Comparison of ENCODE assay signal across 8 cellular contexts in the genomic region with DNA sequence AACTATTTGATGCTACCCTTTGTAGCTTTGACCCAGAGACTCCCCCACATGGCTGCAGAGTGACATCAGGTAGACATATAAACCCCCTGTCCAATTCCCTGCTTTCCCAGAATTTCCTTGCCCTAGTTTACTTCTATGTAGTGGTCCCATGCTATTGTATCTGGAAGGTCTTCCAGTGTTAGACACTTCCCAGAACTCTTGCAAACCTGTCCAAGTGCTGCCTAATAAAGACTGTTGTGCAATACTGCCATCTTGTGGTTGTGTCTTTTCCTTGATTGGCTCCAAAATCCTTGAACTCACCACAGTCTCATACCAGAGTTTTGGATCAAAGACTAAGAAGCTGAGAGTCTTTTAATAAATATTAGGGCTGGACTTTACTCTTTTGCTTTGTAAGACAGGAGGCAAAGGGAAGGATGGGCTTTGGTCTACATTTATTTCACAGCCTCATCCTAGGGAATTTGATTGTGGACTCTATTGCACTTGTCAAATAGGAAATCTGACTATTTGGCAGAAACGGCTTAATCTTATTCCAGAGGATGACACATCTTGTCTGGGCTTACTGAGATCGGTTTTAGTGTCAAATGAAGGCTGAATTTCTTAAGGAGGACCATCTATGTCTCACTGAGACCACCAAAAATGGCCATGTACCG.
DNase-seq lines count a peak whose midpoint lies in the region; ATAC-seq and TF ChIP-seq lines count a peak whose summit lies in the region.

No MANE protein-coding gene starts in this region.

- no peaks in the 10 kb centered on the region for H3K27me3 ChIP-seq in transverse colon

- no peaks in the 10 kb centered on the region for H3K4me1 ChIP-seq in transverse colon

- H3K36me3 ChIP-seq in transverse colon: no peaks in the 10 kb centered on the region

- peak; percentile 83 for ATAC-seq in GM19351 (IDR thresholded peaks at IDR 0.05; ENCODE audit: unreplicated experiment)
- peak; percentile 54 for ATAC-seq in HG03457 (IDR thresholded peaks at IDR 0.05; ENCODE audit: unreplicated experiment)

- DNase-seq in D341Med (ENCODE audit: low spot score) (peak; percentile 50), NCI-H510A (lab: John Stamatoyannopoulos, UW) (peak; percentile 37), astrocyte of the cerebellum (ENCODE audit: low read depth) (peak; percentile 79), islet precursor cell (peak; percentile 73), transverse colon (no peak)
- no peak for DNase-seq in activated naive CD4-positive, alpha-beta T cell (lab: John Stamatoyannopoulos, UW)

- TF ChIP-seq CTCF in astrocyte of the cerebellum (IDR thresholded peaks at IDR 0.05; ENCODE audit: low read depth, low read length, missing control alignments) (peak; percentile 74), transverse colon (IDR thresholded peaks at IDR 0.05) (peak; percentile 51 to 63 (median 59))

- no peak overlapping the region for H3K27ac ChIP-seq in transverse colon

- no peak for TF ChIP-seq EP300 in transverse colon (IDR thresholded peaks at IDR 0.05; ENCODE audit: low read depth)

- in situ Hi-C loops in astrocyte of the cerebellum (cut with HindIII; ENCODE audit: low sequenced_read_pairs) (no loop called here), transverse colon (cut with MboI; ENCODE audit: low pct_ligation_motif_present in 1 of 4, low pct_unique_long_range_greater_than_20kb in 1 of 4, low sequenced_read_pairs in 3 of 4) (loop anchor here in 1 of 4 donors (25.0 kb wide), 2 partner anchors 1125 to 1275 kb away; no protein-coding TSS in a partner anchor)

- 8 to 33% methylated on average over 2 to 3 of the region's 3 CpGs for WGBS in transverse colon (ENCODE audit: low coverage in 1 of 2), 2 donors

- intact Hi-C loops in transverse colon (cut with DNase I; ENCODE audit: low total_unique reads): no loop called here

- TF ChIP-seq POLR2A in transverse colon (IDR thresholded peaks at IDR 0.05): no peak

- H3K9me3 ChIP-seq in transverse colon: no peaks in the 10 kb centered on the region

- H3K4me3 ChIP-seq in astrocyte of the cerebellum (ENCODE audit: low read depth, low read length) (no peak overlapping the region), transverse colon (no peak overlapping the region)

Comparison
In these comparisons a context has a peak if more than half of its experiments do, and no peak if none do; other contexts are left out.
1. DNase-seq: peak in D341Med (single experiment), NCI-H510A (single experiment), astrocyte of the cerebellum (single experiment) and islet precursor cell (single experiment); none in transverse colon (single experiment) and activated naive CD4-positive, alpha-beta T cell (0 of 4).